ENCODE assay signal across 27 cellular contexts in the genomic region with DNA sequence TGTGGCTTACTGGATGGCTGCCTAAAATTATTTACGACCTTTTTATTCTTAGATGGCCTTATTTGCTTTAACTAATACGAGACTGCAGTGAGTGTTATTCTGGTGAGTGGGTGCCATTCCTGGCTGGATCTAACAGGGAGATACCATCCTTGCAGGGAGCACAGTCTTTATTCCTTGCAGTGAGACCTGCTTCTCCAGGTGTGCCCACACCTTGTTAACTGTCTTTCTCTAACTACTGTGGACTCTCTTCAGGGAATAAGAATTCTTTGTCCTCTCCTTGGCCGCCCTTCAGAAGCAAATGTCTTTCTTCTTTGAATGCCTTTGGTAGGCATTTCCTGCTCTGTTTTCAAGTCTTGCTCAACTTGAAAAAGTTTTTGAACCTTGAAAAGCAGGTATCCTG. TPM values are rescaled to one million over a fixed set of nuclear protein-coding genes. Genes with fewer than 3 reads are reported as not detected.
"Had no signal": no experiment of that assay in that cellular context is flagged by ENCODE, and none has a peak within 500 bp of the region (broad histone marks: within the 10 kb centered on the region; RNA-seq: fewer than 3 reads in every experiment).

No MANE protein-coding gene starts in this region.

- H3K4me1 ChIP-seq: right lobe of liver, upper lobe of right lung had no signal

- H3K79me2 ChIP-seq: hepatocyte had no signal

- ATAC-seq: heart right ventricle; left colon; mucosa of descending colon; naive thymus-derived CD8-positive, alpha-beta T cell; pancreas; right lobe of liver; stimulated activated naive B cell treated with anti-CD40 and anti-IgM and Interleukin-4, amounts not matched to agents 10 μg/mL and 1 μg/mL and 100 μg/mL, for 72 hours; stimulated activated naive CD8-positive, alpha-beta T cell treated with anti-CD3 and anti-CD28 coated beads, Interleukin-15, Interleukin-2, amounts not matched to agents 100 U/mL and 50 U/mL, for 24 hours; upper lobe of right lung had no signal

- H3K36me3 ChIP-seq: heart right ventricle, left ventricle myocardium inferior, pancreas, right atrium auricular region, right lobe of liver, stomach, thyroid gland, transverse colon, upper lobe of right lung had no signal

- H3K27ac Mint-ChIP-seq: naive thymus-derived CD8-positive, alpha-beta T cell; nephron; stimulated activated naive B cell treated with anti-CD40 and anti-IgM and Interleukin-4, amounts not matched to agents 10 μg/mL and 1 μg/mL and 100 μg/mL, for 72 hours had no signal

- H3K9me3 ChIP-seq: heart right ventricle, left ventricle myocardium inferior, mucosa of descending colon, pancreas, right atrium auricular region, right lobe of liver, stomach, testis, thyroid gland, transverse colon, upper lobe of right lung had no signal

- H3K4me3 Mint-ChIP-seq: naive thymus-derived CD8-positive, alpha-beta T cell; nephron; neural crest cell; stimulated activated naive B cell treated with anti-CD40 and anti-IgM and Interleukin-4, amounts not matched to agents 10 μg/mL and 1 μg/mL and 100 μg/mL, for 72 hours had no signal

- H3K27me3 ChIP-seq: heart right ventricle, hepatocyte, pancreas, right atrium auricular region, right lobe of liver, stomach, testis, thyroid gland, transverse colon, upper lobe of right lung had no signal

- H3K4me1 Mint-ChIP-seq: naive thymus-derived CD8-positive, alpha-beta T cell; stimulated activated naive B cell treated with anti-CD40 and anti-IgM and Interleukin-4, amounts not matched to agents 10 μg/mL and 1 μg/mL and 100 μg/mL, for 72 hours had no signal

- H2AFZ ChIP-seq: hepatocyte had no signal

- H3K4me3 ChIP-seq: heart right ventricle, hepatocyte, left ventricle myocardium inferior, lung, mucosa of descending colon, pancreas, right atrium auricular region, right lobe of liver, smooth muscle cell, stomach, testis, thyroid gland, transverse colon, upper lobe of right lung had no signal

- H3K27ac ChIP-seq: heart right ventricle, hepatocyte, left ventricle myocardium inferior, pancreas, right atrium auricular region, right lobe of liver, stomach, testis, thyroid gland, transverse colon, upper lobe of right lung had no signal

- H3K9me3 Mint-ChIP-seq: naive thymus-derived CD8-positive, alpha-beta T cell; nephron; neural crest cell; stimulated activated naive B cell treated with anti-CD40 and anti-IgM and Interleukin-4, amounts not matched to agents 10 μg/mL and 1 μg/mL and 100 μg/mL, for 72 hours had no signal

- DNase-seq: heart right ventricle; kidney; left colon; left ventricle myocardium inferior; mesendoderm; midbrain; mucosa of descending colon; naive thymus-derived CD8-positive, alpha-beta T cell; nucleus accumbens; pancreas; right lobe of liver; stimulated activated CD4-positive, alpha-beta T cell treated with anti-CD3 and anti-CD28 coated beads, Interleukin-2, amount 100 ng/mL, for 24 hours; stimulated activated CD4-positive, alpha-beta T cell treated with anti-CD3 and anti-CD28 coated beads, Interleukin-4, amount 100 ng/mL, for 1 hour; stimulated activated naive B cell treated with anti-CD40 and anti-IgM and Interleukin-4, amounts not matched to agents 10 μg/mL and 1 μg/mL and 100 μg/mL, for 72 hours; stimulated activated naive CD8-positive, alpha-beta T cell treated with anti-CD3 and anti-CD28 coated beads, Interleukin-15, Interleukin-2, amounts not matched to agents 100 U/mL and 50 U/mL, for 24 hours; stomach; testis; thyroid gland; transverse colon; upper lobe of right lung had no signal

- FAIRE-seq: kidney, pancreas, urothelium cell line had no signal

- H3K4me2 ChIP-seq: hepatocyte, smooth muscle cell had no signal

- H3K36me3 Mint-ChIP-seq: naive thymus-derived CD8-positive, alpha-beta T cell; stimulated activated naive B cell treated with anti-CD40 and anti-IgM and Interleukin-4, amounts not matched to agents 10 μg/mL and 1 μg/mL and 100 μg/mL, for 72 hours had no signal

RNA-seq across cellular contexts. Expression of a gene that starts 34.1 kb away (rescaled TPM):
- total RNA-seq: naive thymus-derived CD8-positive, alpha-beta T cell had no signal
- polyA plus RNA-seq: naive thymus-derived CD8-positive, alpha-beta T cell had no signal
